Comparison of ENCODE assay signal across 25 cellular contexts in the genomic region with DNA sequence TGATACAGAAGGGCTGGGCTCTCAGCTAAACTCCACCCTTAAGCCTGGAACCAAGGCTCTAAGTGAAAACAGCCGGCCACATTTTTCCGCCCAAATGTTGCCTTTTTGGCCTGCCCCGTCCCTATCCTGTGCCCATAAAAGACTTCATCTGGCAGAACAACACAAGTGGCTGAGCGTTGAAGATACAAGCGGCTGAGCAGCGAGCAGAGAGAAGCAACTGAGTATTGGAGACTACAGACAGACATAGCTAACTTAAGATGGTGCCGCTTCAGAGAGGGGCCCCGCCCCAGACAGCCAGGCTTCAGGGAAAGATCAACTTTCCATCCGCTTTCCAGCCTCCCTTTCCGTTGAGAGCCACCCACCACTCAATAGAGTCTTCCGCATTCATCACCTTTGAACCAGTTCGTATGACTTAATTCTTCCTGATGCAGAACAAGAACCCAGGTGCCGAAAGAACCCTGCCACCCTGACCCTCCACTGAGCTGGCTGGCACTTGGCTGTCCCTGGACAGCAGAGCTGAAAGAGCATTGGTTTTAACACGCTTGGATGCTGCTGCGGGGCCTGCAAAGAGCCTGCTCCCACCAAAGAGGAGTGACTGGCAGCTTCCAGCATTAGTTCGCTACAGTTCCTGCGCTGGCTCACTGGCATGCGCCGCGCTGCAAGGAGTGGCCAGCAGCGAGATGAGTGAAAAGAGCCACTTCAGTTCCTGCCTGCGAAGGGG.
DNase-seq lines count a peak whose midpoint lies in the region; ATAC-seq and TF ChIP-seq lines count a peak whose summit lies in the region.
"Had no signal": no experiment of that assay in that cellular context is flagged by ENCODE, and none has a peak within 500 bp of the region (broad histone marks: within the 10 kb centered on the region; RNA-seq: fewer than 3 reads in every experiment).

No MANE protein-coding gene starts in this region.

- H2BK20ac ChIP-seq in IMR-90 (ENCODE audit: low read depth, low read length): peak overlapping the region; percentile 80

- no peaks in the 10 kb centered on the region for H3K36me3 ChIP-seq in IMR-90 (ENCODE audit: control insufficient read depth, insufficient read depth, low read length)
- H3K36me3 ChIP-seq in endodermal cell (ENCODE audit: control insufficient read depth, insufficient read depth, low read length): no peaks in the 10 kb centered on the region
- H3K36me3 ChIP-seq: adrenal gland, HAP-1, heart right ventricle, prostate gland had no signal

- intact Hi-C loops in IMR-90 (cut with micrococcal nuclease): no loop called here
- intact Hi-C loops in sciatic nerve (cut with DNase I): no loop called here
- intact Hi-C loops in activated naive CD4-positive, alpha-beta T cell treated with anti-CD3 and anti-CD28 coated beads for 36 hours (cut with micrococcal nuclease): no loop called here

- H3K14ac ChIP-seq in IMR-90 (replicated peaks; ENCODE audit: low read depth, low read length): peak overlapping the region; percentile 27; the same call in 1 of the 2 replicates

- H2AK5ac ChIP-seq in IMR-90 (ENCODE audit: low read depth, low read length): peak overlapping the region; percentile 81; the same call in 1 of the 2 replicates

- no peak for TF ChIP-seq RAD21 in IMR-90 (IDR thresholded peaks at IDR 0.05; ENCODE audit: low read length)

- no peaks in the 10 kb centered on the region for H3K36me3 Mint-ChIP-seq in endodermal cell (ENCODE audit: low read depth)
- no peaks in the 10 kb centered on the region for H3K36me3 Mint-ChIP-seq in activated naive CD4-positive, alpha-beta T cell treated with anti-CD3 and anti-CD28 coated beads for 36 hours (ENCODE audit: low read depth)
- H3K36me3 Mint-ChIP-seq: CD8-positive, alpha-beta T cell; natural killer cell; type B pancreatic cell had no signal

- H3K4me2 ChIP-seq in IMR-90 (ENCODE audit: low read depth, low read length): no peak overlapping the region

- in situ Hi-C loops in IMR-90 (cut with MboI; ENCODE audit: low sequenced_read_pairs): no loop called here

- H3K4me1 Mint-ChIP-seq in endodermal cell: peaks cover 9% of the 10 kb centered on the region
- no peaks in the 10 kb centered on the region for H3K4me1 Mint-ChIP-seq in activated naive CD4-positive, alpha-beta T cell treated with anti-CD3 and anti-CD28 coated beads for 36 hours (ENCODE audit: low read depth)
- H3K4me1 Mint-ChIP-seq: activated CD4-positive, alpha-beta T cell treated with anti-CD3 and anti-CD28 coated beads for 36 hours; natural killer cell had no signal

- H3K4me3 Mint-ChIP-seq in endodermal cell: no peak overlapping the region
- no peak overlapping the region for H3K4me3 Mint-ChIP-seq in activated naive CD4-positive, alpha-beta T cell treated with anti-CD3 and anti-CD28 coated beads for 36 hours
- H3K4me3 Mint-ChIP-seq: activated CD4-positive, alpha-beta T cell treated with anti-CD3 and anti-CD28 coated beads for 36 hours; CD8-positive, alpha-beta T cell; natural killer cell; type B pancreatic cell had no signal

- H3K27me3 ChIP-seq in IMR-90 (ENCODE audit: control insufficient read depth, insufficient read depth, low read length) (no peaks in the 10 kb centered on the region), endodermal cell (ENCODE audit: control insufficient read depth, insufficient read depth, low read length, poor library complexity, severe bottlenecking) (no peaks in the 10 kb centered on the region)
- H3K27me3 ChIP-seq: adrenal gland, heart right ventricle had no signal

- H3K18ac ChIP-seq in IMR-90 (ENCODE audit: low read depth, low read length): peak overlapping the region; percentile 54; the same call in 1 of the 2 replicates

- H2BK5ac ChIP-seq in IMR-90 (ENCODE audit: low read depth, low read length, poor library complexity, severe bottlenecking): peak overlapping the region; percentile 36

- peak overlapping the region; percentile 46 for H2AK9ac ChIP-seq in IMR-90 (replicated peaks; ENCODE audit: low read depth, low read length, poor library complexity)

- dilution Hi-C loops in IMR-90 (cut with HindIII; ENCODE audit: low sequenced_read_pairs, unreplicated experiment): no loop called here

- no peaks in the 10 kb centered on the region for H3K9me3 Mint-ChIP-seq in endodermal cell
- H3K9me3 Mint-ChIP-seq in activated naive CD4-positive, alpha-beta T cell treated with anti-CD3 and anti-CD28 coated beads for 36 hours: peaks cover 2% of the 10 kb centered on the region
- H3K9me3 Mint-ChIP-seq: type B pancreatic cell had no signal

- H2AFZ ChIP-seq in IMR-90 (replicated peaks; ENCODE audit: low read length, poor library complexity): peak overlapping the region; percentile 53

- peak overlapping the region; percentile 3; the same call in 1 of the 2 replicates for H3K56ac ChIP-seq in IMR-90 (ENCODE audit: extremely low read depth, insufficient read depth, low read length)

- H4K5ac ChIP-seq in IMR-90 (ENCODE audit: low read depth, low read length): no peak overlapping the region; the same call in 1 of the 2 replicates

- H3K9ac ChIP-seq in IMR-90 (ENCODE audit: low read depth, low read length) (no peak overlapping the region), endodermal cell (ENCODE audit: extremely low read depth, low read length, poor library complexity, severe bottlenecking) (no peak overlapping the region)

- peaks cover 8% of the 10 kb centered on the region; the same call in 1 of the 2 replicates for H3K4me1 ChIP-seq in IMR-90 (ENCODE audit: control insufficient read depth, insufficient read depth, low read length)
- H3K4me1 ChIP-seq in endodermal cell (ENCODE audit: control insufficient read depth, insufficient read depth, low read length): no peaks in the 10 kb centered on the region
- H3K4me1 ChIP-seq: adrenal gland, HAP-1, prostate gland had no signal

- peak overlapping the region; percentile 91; the same call in 2 of the 3 replicates for H2BK15ac ChIP-seq in IMR-90 (ENCODE audit: low read depth, low read length)

- TF ChIP-seq CTCF in IMR-90 (conservative IDR thresholded peaks at IDR 0.05; ENCODE audit: low read depth, low read length) (no peak), endodermal cell (conservative IDR thresholded peaks at IDR 0.05) (no peak)

- no peaks in the 10 kb centered on the region for H4K20me1 ChIP-seq in IMR-90 (ENCODE audit: insufficient read depth, low read length)

- WGBS in IMR-90 (ENCODE audit: extremely low coverage in 2 of 2, insufficient read length in 1 of 2), 2 experiments: 97% methylated on average over 7 of the region's 22 CpGs; no CpG with 5 or more reads in 1 of the 2 experiments
- WGBS in endodermal cell (ENCODE audit: insufficient coverage in 1 of 2, insufficient read length in 1 of 2), 2 experiments: 93 to 94% methylated on average over 21 to 22 of the region's 22 CpGs

- POLR2A ChIA-PET in IMR-90 (lab: Charles Lee; ENCODE audit: unreplicated experiment): no interaction called here

- ATAC-seq in IMR-90 (ENCODE audit: low read depth): no peak
- peak; percentile 57 for ATAC-seq in sciatic nerve
- ATAC-seq in HG03095 (IDR thresholded peaks at IDR 0.05; ENCODE audit: unreplicated experiment): no peak
- ATAC-seq: activated CD4-positive, alpha-beta T cell treated with anti-CD3 and anti-CD28 coated beads for 36 hours; CD8-positive, alpha-beta T cell; heart right ventricle; natural killer cell; Panc1; SK-N-SH treated with all-trans-retinoic acid at 6 μM for 48 hours had no signal

- H3K9me3 ChIP-seq in IMR-90 (ENCODE audit: control insufficient read depth, insufficient read depth, low read length): no peaks in the 10 kb centered on the region
- no peaks in the 10 kb centered on the region for H3K9me3 ChIP-seq in endodermal cell (ENCODE audit: control insufficient read depth, low read length)
- H3K9me3 ChIP-seq: adrenal gland, HAP-1, heart right ventricle, prostate gland had no signal

- H3K27me3 Mint-ChIP-seq in endodermal cell (ENCODE audit: insufficient read depth): no peaks in the 10 kb centered on the region
- H3K27me3 Mint-ChIP-seq in activated naive CD4-positive, alpha-beta T cell treated with anti-CD3 and anti-CD28 coated beads for 36 hours (ENCODE audit: low read depth): no peaks in the 10 kb centered on the region
- H3K27me3 Mint-ChIP-seq: activated CD4-positive, alpha-beta T cell treated with anti-CD3 and anti-CD28 coated beads for 36 hours; type B pancreatic cell had no signal

- CTCF ChIA-PET in IMR-90 (lab: Yijun Ruan, JAX): interaction anchor here (1.1 kb wide), 1 partner anchor 20 kb away, joined by 4 read pairs; no protein-coding TSS in a partner anchor
- CTCF ChIA-PET in activated naive CD4-positive, alpha-beta T cell treated with anti-CD3 and anti-CD28 coated beads for 36 hours (lab: Charles Lee): no interaction called here

- H3K27ac Mint-ChIP-seq in endodermal cell: no peak overlapping the region
- H3K27ac Mint-ChIP-seq in activated naive CD4-positive, alpha-beta T cell treated with anti-CD3 and anti-CD28 coated beads for 36 hours: no peak overlapping the region
- H3K27ac Mint-ChIP-seq: activated CD4-positive, alpha-beta T cell treated with anti-CD3 and anti-CD28 coated beads for 36 hours; CD8-positive, alpha-beta T cell; natural killer cell; type B pancreatic cell had no signal

- DNase-seq in AG20443 (ENCODE audit: low spot score) (peak; percentile 48), IMR-90 (no peak), endodermal cell (peak; percentile 50), sciatic nerve (ENCODE audit: low spot score) (no peak), COR-L47 (lab: John Stamatoyannopoulos, UW) (no peak), NCI-H1105 treated with DMSO at 0.1 percent for 48 hours (lab: John Stamatoyannopoulos, UW) (no peak)
- DNase-seq in activated naive CD4-positive, alpha-beta T cell treated with anti-CD3 and anti-CD28 coated beads for 36 hours: no peak
- DNase-seq: activated CD4-positive, alpha-beta T cell treated with anti-CD3 and anti-CD28 coated beads for 36 hours; activated effector memory CD4-positive, alpha-beta T cell treated with Interleukin-2 at 50 U/mL for 16 hours; adrenal gland; caudate nucleus; CD8-positive, alpha-beta T cell; erythroblast; heart right ventricle; KG1; natural killer cell; NCI-H1048; stimulated activated CD4-positive, alpha-beta T cell treated with anti-CD3 and anti-CD28 coated beads, Interleukin-12 subunit alpha, Interleukin-12 subunit beta, amount 100 ng/mL, for 4 hours had no signal

- peak overlapping the region; percentile 13 to 70; a peak in 3 of 4 replicates for H4K8ac ChIP-seq in IMR-90 (ENCODE audit: low read depth in 2 of 2, low read length in 2 of 2)

- H3K27ac ChIP-seq in IMR-90 (ENCODE audit: insufficient read depth, low read length): 0 out of 2 replicates have a peak overlapping the region, but pooled peaks have one; percentile 5
- H3K27ac ChIP-seq in endodermal cell (ENCODE audit: low read depth, low read length): no peak overlapping the region
- H3K27ac ChIP-seq: adrenal gland, prostate gland had no signal

- H4K91ac ChIP-seq in IMR-90 (ENCODE audit: insufficient read depth, low read depth, low read length): peak overlapping the region; percentile 66

- H2BK120ac ChIP-seq in IMR-90 (ENCODE audit: low read depth, low read length): peak overlapping the region; percentile 87

- no TSS peak for BruUV-seq in IMR-90 (replicated peaks; lab: Mats Ljungman, UMichigan)

- H3K4me3 ChIP-seq in IMR-90 (ENCODE audit: insufficient read depth, low read depth, low read length) (no peak overlapping the region), endodermal cell (ENCODE audit: low read length) (no peak overlapping the region)
- H3K4me3 ChIP-seq: adrenal gland, HAP-1, heart right ventricle, lung, prostate gland had no signal

- peak overlapping the region; percentile 69 for H3K4ac ChIP-seq in IMR-90 (ENCODE audit: low read depth, low read length)

- no peaks in the 10 kb centered on the region for H3K9me1 ChIP-seq in IMR-90 (ENCODE audit: insufficient read depth, low read length)

- no peak overlapping the region for H3K23ac ChIP-seq in IMR-90 (ENCODE audit: low read depth, low read length)

- H3K79me1 ChIP-seq in IMR-90 (ENCODE audit: low read depth in 1 of 2, low read length in 2 of 2): no peaks in the 10 kb centered on the region

- no peak for TF ChIP-seq POLR2A in IMR-90 (IDR thresholded peaks at IDR 0.05; ENCODE audit: low read depth, low read length)

Comparison
In these comparisons a context has a peak if more than half of its experiments do, and no peak if none do; other contexts are left out.
1. DNase-seq: peak in AG20443 (single experiment) and endodermal cell (single experiment); none in IMR-90 (single experiment), sciatic nerve (single experiment), COR-L47 (single experiment), activated naive CD4-positive, alpha-beta T cell treated with anti-CD3 and anti-CD28 coated beads for 36 hours (single experiment) and NCI-H1105 treated with DMSO at 0.1 percent for 48 hours (single experiment).